In genomic region chr5:76457685-76458491, GRCh38 we compare ENCODE assay signal across 1 cellular context.
TF ChIP-seq lines count a peak whose summit lies in the region.

No MANE protein-coding gene starts in this region.

TF ChIP-seq in HepG2, 621 proteins besides CTCF, POLR2A, EP300 and RAD21 (continued from another document and continues in another):
- TF ChIP-seq REST (IDR thresholded peaks at IDR 0.05; ENCODE audit: borderline replicate concordance in 1 of 2, low read depth in 1 of 2, low read length in 2 of 2) (no peak), ZNF841 (CRISPR knock-in tag; IDR thresholded peaks at IDR 0.05; ENCODE audit: borderline replicate concordance) (no peak), RBM39 (IDR thresholded peaks at IDR 0.05; ENCODE audit: low read depth, low read length, poor library complexity, severe bottlenecking) (no peak), SAP130 (CRISPR knock-in tag; IDR thresholded peaks at IDR 0.05; ENCODE audit: low read depth) (peak; percentile 70), TRIM24 (CRISPR knock-in tag; IDR thresholded peaks at IDR 0.05) (no peak), DR1 (CRISPR knock-in tag; IDR thresholded peaks at IDR 0.05) (no peak), ZNF839 (CRISPR knock-in tag; IDR thresholded peaks at IDR 0.05; ENCODE audit: borderline replicate concordance) (no peak), PAXIP1 (CRISPR knock-in tag; conservative IDR thresholded peaks at IDR 0.05) (peak; percentile 69), ZNF616 (CRISPR knock-in tag; IDR thresholded peaks at IDR 0.05; ENCODE audit: low read depth) (no peak), GLMP (CRISPR knock-in tag; IDR thresholded peaks at IDR 0.05; ENCODE audit: borderline replicate concordance) (no peak), ZKSCAN1 (IDR thresholded peaks at IDR 0.05; ENCODE audit: low read length) (no peak), HOXA3 (CRISPR knock-in tag; IDR thresholded peaks at IDR 0.05) (peak; percentile 59; the same call in 1 of the 2 replicates), KLF9 (CRISPR knock-in tag; IDR thresholded peaks at IDR 0.05; ENCODE audit: low read depth) (no peak), ZNF543 (CRISPR knock-in tag; IDR thresholded peaks at IDR 0.05) (no peak), NFKB2 (CRISPR knock-in tag; IDR thresholded peaks at IDR 0.05; ENCODE audit: borderline replicate concordance) (no peak), ZZZ3 (CRISPR knock-in tag; IDR thresholded peaks at IDR 0.05; ENCODE audit: borderline replicate concordance) (no peak), ZNF646 (CRISPR knock-in tag; IDR thresholded peaks at IDR 0.05) (no peak), ZEB1 (IDR thresholded peaks at IDR 0.05; ENCODE audit: insufficient replicate concordance, low read depth) (no peak), THAP8 (CRISPR knock-in tag; IDR thresholded peaks at IDR 0.05; ENCODE audit: borderline replicate concordance) (no peak), STAT5B (CRISPR knock-in tag; IDR thresholded peaks at IDR 0.05) (no peak), ZHX1 (CRISPR knock-in tag; IDR thresholded peaks at IDR 0.05; ENCODE audit: low read depth) (no peak), ZBTB34 (CRISPR knock-in tag; IDR thresholded peaks at IDR 0.05) (0 out of 2 replicates have a peak, but pooled peaks have one; percentile 50), ZNF724P (CRISPR knock-in tag; IDR thresholded peaks at IDR 0.05; ENCODE audit: borderline replicate concordance) (no peak), ZNF235 (CRISPR knock-in tag; IDR thresholded peaks at IDR 0.05; ENCODE audit: borderline replicate concordance) (no peak), ATF5 (CRISPR knock-in tag; IDR thresholded peaks at IDR 0.05; ENCODE audit: low read depth) (no peak), TGIF2 (CRISPR knock-in tag; IDR thresholded peaks at IDR 0.05) (no peak), ZNF747 (CRISPR knock-in tag; IDR thresholded peaks at IDR 0.05; ENCODE audit: borderline replicate concordance) (no peak)
